22 cellular contexts compared by ENCODE assay signal in the genomic region with DNA sequence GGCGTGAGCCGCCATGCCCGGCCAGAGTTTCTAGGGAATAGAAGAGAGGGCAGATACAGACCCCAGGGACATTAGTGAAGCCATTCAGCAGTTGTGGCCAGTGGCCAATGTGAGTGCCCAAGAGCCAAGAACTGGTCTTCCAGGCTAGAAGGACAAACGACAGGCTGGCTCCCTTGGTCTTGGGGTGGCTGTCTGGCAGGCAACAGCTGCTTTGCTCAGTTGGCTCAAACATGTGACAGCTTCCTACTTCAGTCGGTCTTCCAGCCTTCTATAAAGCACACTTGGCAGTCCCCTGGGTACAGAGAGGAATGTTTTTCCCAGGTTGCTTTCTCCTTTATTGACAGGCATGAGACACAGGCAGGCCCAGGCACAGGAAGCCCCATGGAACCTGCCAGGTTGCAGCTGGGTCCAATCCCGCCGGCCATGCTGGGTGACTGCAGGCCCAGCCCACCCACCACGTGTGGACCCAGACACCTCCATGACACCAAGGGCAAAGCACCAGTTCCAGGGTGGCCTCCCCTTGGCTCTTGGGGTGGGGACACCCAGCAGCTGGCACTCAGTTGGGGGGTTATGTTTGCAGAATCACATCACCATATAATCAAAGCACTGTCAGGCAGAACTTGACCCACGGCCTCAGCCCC. TPM values are rescaled to one million over a fixed set of nuclear protein-coding genes. Genes with fewer than 3 reads are reported as not detected.
DNase-seq lines count a peak whose midpoint lies in the region; ATAC-seq, FAIRE-seq and TF ChIP-seq lines count a peak whose summit lies in the region.
"Had no signal": no experiment of that assay in that cellular context is flagged by ENCODE, and none has a peak within 500 bp of the region (broad histone marks: within the 10 kb centered on the region; RNA-seq: fewer than 3 reads in every experiment).

No MANE protein-coding gene starts in this region.

- POLR2A ChIA-PET in K562 (lab: Yijun Ruan, JAX) = interaction anchor here (0.7 to 1.1 kb wide), 2 partner anchors 22 to 1236 kb away, joined by 3 read pairs; partner anchors contain the start of gene PPP4R4

- no TSS peak for BruUV-seq in K562 (replicated peaks; lab: Mats Ljungman, UMichigan)
- BruUV-seq in Calu3 (replicated peaks; lab: Mats Ljungman, UMichigan) = no TSS peak

- no peaks in the 10 kb centered on the region for H3K9me3 ChIP-seq in K562 (replicated peaks; ENCODE audit: control insufficient read depth, insufficient read depth, low read depth, low read length)
- H3K9me3 ChIP-seq: Caco-2, spleen had no signal

- no peaks in the 10 kb centered on the region for H3K9me3 Mint-ChIP-seq in Calu3 (ENCODE audit: low read depth, unreplicated experiment)
- H3K9me3 Mint-ChIP-seq: activated naive CD8-positive, alpha-beta T cell treated with anti-CD3 and anti-CD28 coated beads for 36 hours; activated T-helper 2 cell treated with anti-CD3 and anti-CD28 coated beads, Interferon-gamma antibody, Interleukin-2, Interleukin-4, amounts not matched to agents 10 μg/mL and 5 μg/mL and 100 μg/mL, durations not matched to agents 14 hours and 24 hours and 36 hours; brain; nephron had no signal

- H3K4me2 ChIP-seq in K562 (ENCODE audit: insufficient read depth, low read length) = no peak overlapping the region

- in situ Hi-C loops in K562 (cut with MboI) = no loop called here

- FAIRE-seq in K562 (lab: Jason Lieb, UNC) = no peak
- FAIRE-seq: colon had no signal

- H3K4me3 ChIP-seq in K562 = no peak overlapping the region
- H3K4me3 ChIP-seq: spleen had no signal

- H2AFZ ChIP-seq in K562 (ENCODE audit: low read depth, low read length) = no peak overlapping the region

- H3K79me2 ChIP-seq in K562 (ENCODE audit: control insufficient read depth, insufficient read depth, low read length) = no peaks in the 10 kb centered on the region

- H3K27me3 ChIP-seq in K562 (ENCODE audit: control insufficient read depth in 2 of 2, insufficient read depth in 2 of 2, low read length in 2 of 2) = no peaks in the 10 kb centered on the region
- H3K27me3 ChIP-seq: spleen had no signal

- TF ChIP-seq CTCF in K562 (IDR thresholded peaks at IDR 0.05 in 2 of 3, conservative IDR thresholded peaks at IDR 0.05 in 1 of 3; ENCODE audit: insufficient read depth in 2 of 3, low read depth in 1 of 3, low read length in 3 of 3) = no peak; a peak in 1 of 6 replicates
- TF ChIP-seq CTCF in Calu3 (IDR thresholded peaks at IDR 0.05; ENCODE audit: unreplicated experiment) = no peak

- DNase-seq in DMS 273 (lab: John Stamatoyannopoulos, UW; ENCODE audit: unreplicated experiment) = peak; percentile 49
- no peak for DNase-seq in DMS 273 treated with DMSO at 0.1 percent for 48 hours (lab: John Stamatoyannopoulos, UW)
- peak; percentile 88 for DNase-seq in NCI-H2171 (lab: John Stamatoyannopoulos, UW)
- DNase-seq in K562 (ENCODE audit: extremely low read depth in 1 of 4, low spot score in 3 of 4) = no peak
- DNase-seq in pons (ENCODE audit: low spot score) = peak; percentile 44
- no peak for DNase-seq in Calu3
- no peak for DNase-seq in HPDE6-E6E7 (ENCODE audit: extremely low spot score)
- DNase-seq: activated CD4-positive, alpha-beta T cell treated with anti-CD3 and anti-CD28 coated beads for 4 hours; glutamatergic neuron; left cardiac atrium; NCI-H1694; spleen; stimulated activated CD4-positive, alpha-beta T cell treated with anti-CD3 and anti-CD28 coated beads, Interleukin-4, amount 100 ng/mL, for 24 hours had no signal

- no peak for TF ChIP-seq RAD21 in K562 (CRISPR knock-in tag; conservative IDR thresholded peaks at IDR 0.05 in 1 of 2, IDR thresholded peaks at IDR 0.05 in 1 of 2)

- H3K4me1 Mint-ChIP-seq in Calu3 (ENCODE audit: low read depth, unreplicated experiment) = no peaks in the 10 kb centered on the region
- H3K4me1 Mint-ChIP-seq: brain, nephron had no signal

- H3K9me1 ChIP-seq in K562 (ENCODE audit: control insufficient read depth, insufficient read depth, low read length) = no peaks in the 10 kb centered on the region

- intact Hi-C loops in K562 (cut with micrococcal nuclease) = no loop called here
- intact Hi-C loops in Calu3 (cut with micrococcal nuclease; ENCODE audit: unreplicated experiment) = no loop called here

- no peak overlapping the region for H3K27ac ChIP-seq in K562 (ENCODE audit: extremely low read depth, low read depth, low read length)
- H3K27ac ChIP-seq: 22Rv1, spleen had no signal

- CTCF ChIA-PET in K562 (lab: Yijun Ruan, JAX; ENCODE audit: low intra/inter-chr PET ratio) = no interaction called here
- CTCF ChIA-PET in Calu3 (lab: Charles Lee) = no interaction called here

- ATAC-seq in K562 (0 out of 3 replicates have a peak, but pooled peaks have one; percentile 36), HG02571 (IDR thresholded peaks at IDR 0.05; ENCODE audit: unreplicated experiment) (no peak)

- TF ChIP-seq EP300 in K562 (IDR thresholded peaks at IDR 0.05; ENCODE audit: low read length) = no peak

- H3K27ac Mint-ChIP-seq in Calu3 (ENCODE audit: unreplicated experiment) = no peak overlapping the region
- H3K27ac Mint-ChIP-seq: activated naive CD8-positive, alpha-beta T cell treated with anti-CD3 and anti-CD28 coated beads for 36 hours; activated T-helper 2 cell treated with anti-CD3 and anti-CD28 coated beads, Interferon-gamma antibody, Interleukin-2, Interleukin-4, amounts not matched to agents 10 μg/mL and 5 μg/mL and 100 μg/mL, durations not matched to agents 14 hours and 24 hours and 36 hours; nephron had no signal

- H3K4me3 Mint-ChIP-seq in Calu3 (ENCODE audit: low read depth, unreplicated experiment) = no peak overlapping the region
- H3K4me3 Mint-ChIP-seq: activated naive CD8-positive, alpha-beta T cell treated with anti-CD3 and anti-CD28 coated beads for 36 hours; brain; nephron had no signal

- TF ChIP-seq POLR2A in K562 (conservative IDR thresholded peaks at IDR 0.05) = no peak

- H3K27me3 Mint-ChIP-seq in Calu3 (ENCODE audit: unreplicated experiment) = no peaks in the 10 kb centered on the region
- H3K27me3 Mint-ChIP-seq: activated naive CD8-positive, alpha-beta T cell treated with anti-CD3 and anti-CD28 coated beads for 36 hours; brain had no signal

- H3K36me3 ChIP-seq in K562 (ENCODE audit: control insufficient read depth, insufficient read depth, low read length) = no peaks in the 10 kb centered on the region

- H4K20me1 ChIP-seq in K562 (replicated peaks; ENCODE audit: control insufficient read depth, insufficient read depth, low read length) = no peaks in the 10 kb centered on the region; the same call in 1 of the 2 replicates

- WGBS in K562 (ENCODE audit: insufficient coverage, low coverage, missing lambda C conversion rate) = 63% methylated on average over 8 of the region's 9 CpGs

- H3K9ac ChIP-seq in K562 (ENCODE audit: insufficient read depth in 1 of 2, low read depth in 2 of 2, low read length in 2 of 2) = no peak overlapping the region

- H3K36me3 Mint-ChIP-seq in Calu3 (ENCODE audit: insufficient read depth, unreplicated experiment) = peaks cover 24% of the 10 kb centered on the region
- H3K36me3 Mint-ChIP-seq: activated naive CD8-positive, alpha-beta T cell treated with anti-CD3 and anti-CD28 coated beads for 36 hours; brain had no signal

- peaks cover 0 to 11% of the 10 kb centered on the region in 2 experiments; a peak in 2 of 5 replicates for H3K4me1 ChIP-seq in K562 (replicated peaks in 1 of 2; ENCODE audit: control insufficient read depth in 2 of 2, insufficient read depth in 2 of 2, low read length in 2 of 2)
- H3K4me1 ChIP-seq: Caco-2, spleen had no signal

TF ChIP-seq in K562, 482 proteins besides CTCF, POLR2A, EP300 and RAD21:
- no peak for TF ChIP-seq HCFC1 (IDR thresholded peaks at IDR 0.05; ENCODE audit: low read depth, low read length)
- TF ChIP-seq MED1 (CRISPR knock-in tag; IDR thresholded peaks at IDR 0.05; ENCODE audit: borderline replicate concordance) = no peak
- no peak for TF ChIP-seq PTTG1 (tag; IDR thresholded peaks at IDR 0.05; ENCODE audit: low read depth)
- TF ChIP-seq CEBPB (tag; IDR thresholded peaks at IDR 0.05) = no peak
- TF ChIP-seq L3MBTL2 (IDR thresholded peaks at IDR 0.05) = no peak
- TF ChIP-seq SRSF9 (IDR thresholded peaks at IDR 0.05; ENCODE audit: borderline replicate concordance, low read depth, low read length) = no peak
- no peak for TF ChIP-seq NR2C2 (CRISPR knock-in tag; IDR thresholded peaks at IDR 0.05)
- no peak for TF ChIP-seq NR2C2 (tag; IDR thresholded peaks at IDR 0.05)
- no peak for TF ChIP-seq SP2 (IDR thresholded peaks at IDR 0.05; ENCODE audit: extremely low read depth, low read depth, low read length, poor library complexity, severe bottlenecking)

RNA-seq across cellular contexts. Expression of gene CHGA, which starts 15.4 kb away (rescaled TPM):
- not detected in 2 replicates for total RNA-seq in K562 (2011; cell fraction: chromatin; rRNA removed; ENCODE audit: low replicate concordance)
- total RNA-seq in K562 (2011; cell fraction: nucleolus; rRNA removed) = not detected in 2 replicates
- not detected in 2 replicates for total RNA-seq in K562 (2011; cell fraction: nucleoplasm; rRNA removed)
- not detected in 2 replicates for total RNA-seq in K562 (2014; rRNA removed)
- total RNA-seq in K562 (2014; rRNA removed; fragmentation: Illumina TruSeq; extraction: Trizol) = not detected in 2 replicates
- total RNA-seq in K562 (2015; rRNA removed; fragmentation: Illumina TruSeq; extraction: Trizol) = not detected in 2 replicates
- total RNA-seq in K562 (2021) = 0.20 TPM in 1 of 2 replicates, not detected in the other
- polyA plus RNA-seq in K562 (2011; rRNA removed) = not detected in 2 replicates
- polyA plus RNA-seq in K562 (2011; cell fraction: cytosol; rRNA removed) = not detected in 2 replicates
- not detected in 2 replicates for polyA plus RNA-seq in K562 (2011; cell fraction: nucleus; rRNA removed)
- not detected in 2 replicates for polyA plus RNA-seq in K562 (2012)
- not detected in 2 replicates for polyA plus RNA-seq in K562 (2014; fragmentation: Illumina TruSeq; extraction: Trizol)
- not detected for polyA plus RNA-seq in K562 (2014; fragmentation: Nextera tagmentation; extraction: Ambion mirVana)
- not detected in 2 replicates for polyA plus RNA-seq in K562 (2014; rRNA removed)
- polyA minus RNA-seq in K562 (2011; rRNA and poly(A)+ RNA removed) = not detected in 2 replicates
- not detected in 2 replicates for polyA minus RNA-seq in K562 (2011; cell fraction: cytosol; rRNA and poly(A)+ RNA removed)
- polyA minus RNA-seq in K562 (2011; cell fraction: nucleus; rRNA and poly(A)+ RNA removed) = not detected in 2 replicates
- 0.17 and 0.24 TPM in 2 replicates for total RNA-seq in Calu3 (2022)
- total RNA-seq: activated naive CD8-positive, alpha-beta T cell treated with anti-CD3 and anti-CD28 coated beads for 36 hours; activated T-helper 2 cell treated with anti-CD3 and anti-CD28 coated beads, Interferon-gamma antibody, Interleukin-2, Interleukin-4, amounts not matched to agents 10 μg/mL and 5 μg/mL and 100 μg/mL, durations not matched to agents 14 hours and 24 hours and 36 hours; Caco-2; left cardiac atrium; pulmonary artery endothelial cell; spleen had no signal

Comparison
In these comparisons a context has a peak if more than half of its experiments do, and no peak if none do; other contexts are left out.
1. DNase-seq: peak in DMS 273 (single experiment), NCI-H2171 (single experiment) and pons (single experiment); none in DMS 273 treated with DMSO at 0.1 percent for 48 hours (single experiment), K562 (0 of 4), Calu3 (single experiment) and HPDE6-E6E7 (single experiment).